Comparison of ENCODE assay signal across 1 cellular context in genomic region chr1:153960206-153960605, GRCh38.
TF ChIP-seq lines count a peak whose summit lies in the region.

No MANE protein-coding gene starts in this region.

TF ChIP-seq in GM23338, 12 proteins besides CTCF, POLR2A, EP300 and RAD21 (continued from another document):
- TF ChIP-seq, protein P1, sequence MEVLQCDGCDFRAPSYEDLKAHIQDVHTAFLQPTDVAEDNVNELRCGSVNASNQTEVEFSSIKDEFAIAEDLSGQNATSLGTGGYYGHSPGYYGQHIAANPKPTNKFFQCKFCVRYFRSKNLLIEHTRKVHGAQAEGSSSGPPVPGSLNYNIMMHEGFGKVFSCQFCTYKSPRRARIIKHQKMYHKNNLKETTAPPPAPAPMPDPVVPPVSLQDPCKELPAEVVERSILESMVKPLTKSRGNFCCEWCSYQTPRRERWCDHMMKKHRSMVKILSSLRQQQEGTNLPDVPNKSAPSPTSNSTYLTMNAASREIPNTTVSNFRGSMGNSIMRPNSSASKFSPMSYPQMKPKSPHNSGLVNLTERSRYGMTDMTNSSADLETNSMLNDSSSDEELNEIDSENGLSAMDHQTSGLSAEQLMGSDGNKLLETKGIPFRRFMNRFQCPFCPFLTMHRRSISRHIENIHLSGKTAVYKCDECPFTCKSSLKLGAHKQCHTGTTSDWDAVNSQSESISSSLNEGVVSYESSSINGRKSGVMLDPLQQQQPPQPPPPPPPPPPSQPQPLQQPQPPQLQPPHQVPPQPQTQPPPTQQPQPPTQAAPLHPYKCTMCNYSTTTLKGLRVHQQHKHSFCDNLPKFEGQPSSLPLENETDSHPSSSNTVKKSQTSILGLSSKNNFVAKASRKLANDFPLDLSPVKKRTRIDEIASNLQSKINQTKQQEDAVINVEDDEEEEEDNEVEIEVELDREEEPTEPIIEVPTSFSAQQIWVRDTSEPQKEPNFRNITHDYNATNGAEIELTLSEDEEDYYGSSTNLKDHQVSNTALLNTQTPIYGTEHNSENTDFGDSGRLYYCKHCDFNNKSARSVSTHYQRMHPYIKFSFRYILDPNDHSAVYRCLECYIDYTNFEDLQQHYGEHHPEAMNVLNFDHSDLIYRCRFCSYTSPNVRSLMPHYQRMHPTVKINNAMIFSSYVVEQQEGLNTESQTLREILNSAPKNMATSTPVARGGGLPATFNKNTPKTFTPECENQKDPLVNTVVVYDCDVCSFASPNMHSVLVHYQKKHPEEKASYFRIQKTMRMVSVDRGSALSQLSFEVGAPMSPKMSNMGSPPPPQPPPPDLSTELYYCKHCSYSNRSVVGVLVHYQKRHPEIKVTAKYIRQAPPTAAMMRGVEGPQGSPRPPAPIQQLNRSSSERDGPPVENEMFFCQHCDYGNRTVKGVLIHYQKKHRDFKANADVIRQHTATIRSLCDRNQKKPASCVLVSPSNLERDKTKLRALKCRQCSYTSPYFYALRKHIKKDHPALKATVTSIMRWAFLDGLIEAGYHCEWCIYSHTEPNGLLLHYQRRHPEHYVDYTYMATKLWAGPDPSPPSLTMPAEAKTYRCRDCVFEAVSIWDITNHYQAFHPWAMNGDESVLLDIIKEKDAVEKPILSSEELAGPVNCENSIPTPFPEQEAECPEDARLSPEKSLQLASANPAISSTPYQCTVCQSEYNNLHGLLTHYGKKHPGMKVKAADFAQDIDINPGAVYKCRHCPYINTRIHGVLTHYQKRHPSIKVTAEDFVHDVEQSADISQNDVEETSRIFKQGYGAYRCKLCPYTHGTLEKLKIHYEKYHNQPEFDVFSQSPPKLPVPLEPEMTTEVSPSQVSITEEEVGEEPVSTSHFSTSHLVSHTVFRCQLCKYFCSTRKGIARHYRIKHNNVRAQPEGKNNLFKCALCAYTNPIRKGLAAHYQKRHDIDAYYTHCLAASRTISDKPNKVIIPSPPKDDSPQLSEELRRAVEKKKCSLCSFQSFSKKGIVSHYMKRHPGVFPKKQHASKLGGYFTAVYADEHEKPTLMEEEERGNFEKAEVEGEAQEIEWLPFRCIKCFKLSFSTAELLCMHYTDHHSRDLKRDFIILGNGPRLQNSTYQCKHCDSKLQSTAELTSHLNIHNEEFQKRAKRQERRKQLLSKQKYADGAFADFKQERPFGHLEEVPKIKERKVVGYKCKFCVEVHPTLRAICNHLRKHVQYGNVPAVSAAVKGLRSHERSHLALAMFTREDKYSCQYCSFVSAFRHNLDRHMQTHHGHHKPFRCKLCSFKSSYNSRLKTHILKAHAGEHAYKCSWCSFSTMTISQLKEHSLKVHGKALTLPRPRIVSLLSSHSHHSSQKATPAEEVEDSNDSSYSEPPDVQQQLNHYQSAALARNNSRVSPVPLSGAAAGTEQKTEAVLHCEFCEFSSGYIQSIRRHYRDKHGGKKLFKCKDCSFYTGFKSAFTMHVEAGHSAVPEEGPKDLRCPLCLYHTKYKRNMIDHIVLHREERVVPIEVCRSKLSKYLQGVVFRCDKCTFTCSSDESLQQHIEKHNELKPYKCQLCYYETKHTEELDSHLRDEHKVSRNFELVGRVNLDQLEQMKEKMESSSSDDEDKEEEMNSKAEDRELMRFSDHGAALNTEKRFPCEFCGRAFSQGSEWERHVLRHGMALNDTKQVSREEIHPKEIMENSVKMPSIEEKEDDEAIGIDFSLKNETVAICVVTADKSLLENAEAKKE (CRISPR knock-in tag; IDR thresholded peaks at IDR 0.05), result no peak
- no peak for TF ChIP-seq STAT1 (IDR thresholded peaks at IDR 0.05; ENCODE audit: unreplicated experiment)
- no peak for TF ChIP-seq EZH2phosphoT487 (IDR thresholded peaks at IDR 0.05; ENCODE audit: unreplicated experiment)
